In genomic region chr6:46090115-46091079, GRCh38 we compare ENCODE assay signal across 8 cellular contexts. TPM values are rescaled to one million over a fixed set of nuclear protein-coding genes. Genes with fewer than 3 reads are reported as not detected.
A peak's percentile ranks its signal among the peaks of the same experiment; 100 is the strongest.
DNase-seq lines count a peak whose midpoint lies in the region; TF ChIP-seq lines count a peak whose summit lies in the region.

No MANE protein-coding gene starts in this region.

- H3K4me3 Mint-ChIP-seq in osteocyte (ENCODE audit: unreplicated experiment) = no peak overlapping the region

- peak; percentile 65 for DNase-seq in DMS79 treated with DMSO at 0.1 percent for 48 hours (lab: John Stamatoyannopoulos, UW)
- no peak for DNase-seq in DMS79 (lab: John Stamatoyannopoulos, UW)
- peak; percentile 20 for DNase-seq in HuH-7.5 (ENCODE audit: low spot score)
- peak; percentile 49 for DNase-seq in RPMI7951 (ENCODE audit: low read depth)
- DNase-seq in activated T-helper 9 cell treated with anti-CD3 and anti-CD28 coated beads, Interleukin-2, amount 50 U/mL, for 16 hours (ENCODE audit: low read depth) = peak; percentile 16
- peak; percentile 42 for DNase-seq in fibroblast of villous mesenchyme (ENCODE audit: low read depth)
- DNase-seq in osteocyte (ENCODE audit: extremely low spot score, unreplicated experiment) = no peak
- peak; percentile 41 to 67 for DNase-seq in tibial artery

- H3K27me3 ChIP-seq in tibial artery = peaks cover 0 to 6% of the 10 kb centered on the region in 2 donors

- H3K9me3 ChIP-seq in tibial artery = peaks cover 0 to 12% (median 7%) of the 10 kb centered on the region in 3 donors

- no peaks in the 10 kb centered on the region for H3K36me3 ChIP-seq in tibial artery

- peaks cover 56% of the 10 kb centered on the region for H3K27me3 Mint-ChIP-seq in osteocyte (ENCODE audit: unreplicated experiment)

- H3K9me3 Mint-ChIP-seq in osteocyte (ENCODE audit: unreplicated experiment) = peaks cover 15% of the 10 kb centered on the region

- no peak overlapping the region for H3K27ac Mint-ChIP-seq in osteocyte (ENCODE audit: unreplicated experiment)

- TF ChIP-seq CTCF in fibroblast of villous mesenchyme (IDR thresholded peaks at IDR 0.05; ENCODE audit: insufficient read depth, low read depth, low read length) (peak; percentile 72), osteocyte (IDR thresholded peaks at IDR 0.05) (peak; percentile 83), tibial artery (IDR thresholded peaks at IDR 0.05) (peak; percentile 73 to 76)

- H3K27ac ChIP-seq in tibial artery = no peak overlapping the region

- H3K36me3 Mint-ChIP-seq in osteocyte (ENCODE audit: unreplicated experiment) = no peaks in the 10 kb centered on the region

- no peaks in the 10 kb centered on the region for H3K4me1 Mint-ChIP-seq in osteocyte (ENCODE audit: unreplicated experiment)

- intact Hi-C loops in tibial artery (cut with DNase I; ENCODE audit: low total_unique reads) = loop anchor here (10.0 kb wide), 2 partner anchors 534 to 694 kb away; no protein-coding TSS in a partner anchor

- H3K4me3 ChIP-seq in fibroblast of villous mesenchyme (ENCODE audit: low read depth, low read length) (no peak overlapping the region), tibial artery (no peak overlapping the region)

- no peaks in the 10 kb centered on the region for H3K4me1 ChIP-seq in tibial artery

RNA-seq across cellular contexts. Expression of gene ENPP4, which starts 39.4 kb away (rescaled TPM):
- 0.29 and 0.36 TPM in 2 replicates for total RNA-seq in RPMI7951 (2014; rRNA removed; shearing (Covaris generic))
- 0.32 and 2.2 TPM in 2 replicates for total RNA-seq in fibroblast of villous mesenchyme
- total RNA-seq in osteocyte = 0.18 and 0.27 TPM in 2 replicates

Comparison
In these comparisons a context has a peak if more than half of its experiments do, and no peak if none do; other contexts are left out.
1. DNase-seq: peak in DMS79 treated with DMSO at 0.1 percent for 48 hours (single experiment), HuH-7.5 (single experiment), RPMI7951 (single experiment), activated T-helper 9 cell treated with anti-CD3 and anti-CD28 coated beads, Interleukin-2, amount 50 U/mL, for 16 hours (single experiment), fibroblast of villous mesenchyme (single experiment) and tibial artery (2 of 2); none in DMS79 (single experiment) and osteocyte (single experiment).
2. Peak in every context shown above with its lines, with median percentiles within 50 percentile points of each other: CTCF ChIP-seq.